16 cellular contexts compared by ENCODE assay signal in the genomic region with DNA sequence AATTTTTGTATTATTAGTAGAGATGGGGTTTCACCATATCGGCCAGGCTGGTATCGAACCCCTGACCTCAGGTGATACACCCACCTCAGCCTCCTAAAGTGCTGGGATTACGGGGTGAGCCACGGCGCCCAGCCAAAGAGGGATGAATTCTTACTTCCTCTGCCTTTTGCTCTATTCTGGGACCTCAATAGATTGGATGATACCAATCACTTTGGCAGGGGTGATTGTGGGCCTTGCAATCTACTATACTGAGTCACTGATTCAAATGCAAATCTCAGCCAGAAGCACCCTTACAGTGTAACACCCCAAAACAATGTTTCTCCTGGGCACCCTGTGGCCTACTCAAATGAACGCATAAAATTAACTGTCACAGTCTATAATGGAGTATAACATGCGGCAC.
DNase-seq lines count a peak whose midpoint lies in the region; ATAC-seq and TF ChIP-seq lines count a peak whose summit lies in the region.
"Had no signal": no experiment of that assay in that cellular context is flagged by ENCODE, and none has a peak within 500 bp of the region (broad histone marks: within the 10 kb centered on the region; RNA-seq: fewer than 3 reads in every experiment).

No MANE protein-coding gene starts in this region.

- H3K9me3 Mint-ChIP-seq in WTC11, result peaks cover 27% of the 10 kb centered on the region

- POLR2A ChIA-PET in WTC11 (lab: Charles Lee), result no interaction called here

- H3K36me3 ChIP-seq in H7 (replicated peaks; ENCODE audit: control insufficient read depth, insufficient read depth, low read length) (no peaks in the 10 kb centered on the region), aorta (ENCODE audit: control insufficient read depth in 1 of 2, insufficient read depth in 2 of 2, low read length in 1 of 2) (no peaks in the 10 kb centered on the region)
- H3K36me3 ChIP-seq: BLaER1 treated with 17β-estradiol and CSF1 and Interleukin-3, amounts not matched to agents 10 nM and 100 nM had no signal

- WGBS in aorta, 2 donors, result 95% methylated on average over 7 of the region's 7 CpGs

- no peaks in the 10 kb centered on the region for H3K4me1 ChIP-seq in aorta (ENCODE audit: control insufficient read depth in 1 of 2, insufficient read depth in 2 of 2, low read length in 2 of 2)

- H3K27ac ChIP-seq in aorta (ENCODE audit: low read depth in 1 of 2, low read length in 2 of 2), result no peak overlapping the region
- H3K27ac ChIP-seq: BLaER1 treated with 17β-estradiol and CSF1 and Interleukin-3, amounts not matched to agents 10 nM and 100 nM had no signal

- H3K27me3 ChIP-seq in H7 (ENCODE audit: control insufficient read depth, insufficient read depth, low read length) (no peaks in the 10 kb centered on the region), aorta (ENCODE audit: control insufficient read depth in 1 of 2, insufficient read depth in 2 of 2, low read length in 1 of 2) (no peaks in the 10 kb centered on the region)
- H3K27me3 ChIP-seq: BLaER1 treated with 17β-estradiol and CSF1 and Interleukin-3, amounts not matched to agents 10 nM and 100 nM had no signal

- no peak overlapping the region for H3K4me3 Mint-ChIP-seq in WTC11
- H3K4me3 Mint-ChIP-seq: B cell; CD8-positive, alpha-beta T cell; HFFc6 had no signal

- CTCF ChIA-PET in WTC11 (lab: Charles Lee), result no interaction called here

- peak overlapping the region; percentile 75; the same call in 1 of the 2 replicates for H3K27ac Mint-ChIP-seq in WTC11
- H3K27ac Mint-ChIP-seq: B cell; CD8-positive, alpha-beta T cell; HFFc6 had no signal

- DNase-seq in H7 (peak; percentile 12), WTC11 (ENCODE audit: low spot score) (peak; percentile 12), iPS DF 4.7 (ENCODE audit: extremely low read depth, low spot score) (peak; percentile 9), aorta (no peak), omental fat pad (ENCODE audit: low spot score) (no peak)
- DNase-seq in activated CD8-positive, alpha-beta memory T cell treated with anti-CD3 and anti-CD28 coated beads for 24 hours, result no peak
- DNase-seq: Calu3; CD8-positive, alpha-beta T cell; DMS79 treated with DMSO at 0.1 percent for 48 hours; GF-D8; HFFc6; IMR-90 had no signal

- peak; percentile 98 for ATAC-seq in WTC11
- ATAC-seq in aorta (ENCODE audit: low FRiP score), result peak; percentile 22
- no peak for ATAC-seq in omental fat pad (ENCODE audit: low FRiP score)
- no peak for ATAC-seq in SK-N-SH treated with all-trans-retinoic acid at 6 μM for 48 hours
- ATAC-seq: CD8-positive, alpha-beta T cell; HCT116 had no signal

- intact Hi-C loops in aorta (cut with DNase I), result no loop called here

- peaks cover 2% of the 10 kb centered on the region for H3K9me3 ChIP-seq in aorta (ENCODE audit: control insufficient read depth, low read length)
- H3K9me3 ChIP-seq: BLaER1 treated with 17β-estradiol and CSF1 and Interleukin-3, amounts not matched to agents 10 nM and 100 nM had no signal

- no peaks in the 10 kb centered on the region for H3K27me3 Mint-ChIP-seq in WTC11 (ENCODE audit: low read depth)
- H3K27me3 Mint-ChIP-seq: B cell had no signal

- H3K4me3 ChIP-seq in H7 (ENCODE audit: insufficient read depth, low read depth, low read length), result no peak overlapping the region
- no peak overlapping the region for H3K4me3 ChIP-seq in aorta (ENCODE audit: low read length in 2 of 2)
- H3K4me3 ChIP-seq: BLaER1 treated with 17β-estradiol and CSF1 and Interleukin-3, amounts not matched to agents 10 nM and 100 nM had no signal

- H3K4me1 Mint-ChIP-seq in WTC11, result peaks cover 22% of the 10 kb centered on the region
- H3K4me1 Mint-ChIP-seq: B cell had no signal

- no peak for TF ChIP-seq CTCF in WTC11 (IDR thresholded peaks at IDR 0.05)
- TF ChIP-seq CTCF in omental fat pad (IDR thresholded peaks at IDR 0.05), result no peak

- peaks cover 8% of the 10 kb centered on the region; the same call in 1 of the 2 replicates for H3K36me3 Mint-ChIP-seq in WTC11
- H3K36me3 Mint-ChIP-seq: CD8-positive, alpha-beta T cell had no signal

TF ChIP-seq in WTC11, 78 proteins besides CTCF, POLR2A, EP300 and RAD21:
- TF ChIP-seq RORB (CRISPR knock-in tag; IDR thresholded peaks at IDR 0.05), result no peak
- TF ChIP-seq TEAD4 (CRISPR knock-in tag; IDR thresholded peaks at IDR 0.05), result no peak
- TF ChIP-seq, protein P1, sequence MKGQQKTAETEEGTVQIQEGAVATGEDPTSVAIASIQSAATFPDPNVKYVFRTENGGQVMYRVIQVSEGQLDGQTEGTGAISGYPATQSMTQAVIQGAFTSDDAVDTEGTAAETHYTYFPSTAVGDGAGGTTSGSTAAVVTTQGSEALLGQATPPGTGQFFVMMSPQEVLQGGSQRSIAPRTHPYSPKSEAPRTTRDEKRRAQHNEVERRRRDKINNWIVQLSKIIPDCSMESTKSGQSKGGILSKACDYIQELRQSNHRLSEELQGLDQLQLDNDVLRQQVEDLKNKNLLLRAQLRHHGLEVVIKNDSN (CRISPR knock-in tag; IDR thresholded peaks at IDR 0.05), result no peak

TF ChIP-seq in SK-N-SH treated with all-trans-retinoic acid at 6 μM for 48 hours, 23 proteins besides CTCF, POLR2A, EP300 and RAD21 (continues in another document):
- TF ChIP-seq ZNF8 (CRISPR knock-in tag; IDR thresholded peaks at IDR 0.05) (no peak), ZNF70 (CRISPR knock-in tag; IDR thresholded peaks at IDR 0.05) (no peak), ZNF565 (CRISPR knock-in tag; conservative IDR thresholded peaks at IDR 0.05; ENCODE audit: low read depth) (no peak), PPARA (CRISPR knock-in tag; IDR thresholded peaks at IDR 0.05; ENCODE audit: borderline replicate concordance) (no peak), ZC3H10 (CRISPR knock-in tag; IDR thresholded peaks at IDR 0.05) (no peak), TCF4 (CRISPR knock-in tag; IDR thresholded peaks at IDR 0.05; ENCODE audit: borderline replicate concordance) (no peak), CSRNP3 (CRISPR knock-in tag; IDR thresholded peaks at IDR 0.05) (no peak), SNAI2 (CRISPR knock-in tag; IDR thresholded peaks at IDR 0.05) (no peak), ARNTL (CRISPR knock-in tag; IDR thresholded peaks at IDR 0.05; ENCODE audit: borderline replicate concordance, low read depth) (no peak), POU6F1 (CRISPR knock-in tag; IDR thresholded peaks at IDR 0.05; ENCODE audit: borderline replicate concordance, low read depth) (no peak), RARB (CRISPR knock-in tag; IDR thresholded peaks at IDR 0.05) (no peak), OSR1 (CRISPR knock-in tag; IDR thresholded peaks at IDR 0.05) (no peak), CREB5 (CRISPR knock-in tag; IDR thresholded peaks at IDR 0.05; ENCODE audit: low read depth) (no peak)

Comparison
In these comparisons a context has a peak if more than half of its experiments do, and no peak if none do; other contexts are left out.
1. DNase-seq: peak in H7 (single experiment), WTC11 (single experiment) and iPS DF 4.7 (single experiment); none in aorta (0 of 2), activated CD8-positive, alpha-beta memory T cell treated with anti-CD3 and anti-CD28 coated beads for 24 hours (single experiment) and omental fat pad (single experiment).
2. ATAC-seq: peak in WTC11 (single experiment) and aorta (single experiment); none in omental fat pad (single experiment) and SK-N-SH treated with all-trans-retinoic acid at 6 μM for 48 hours (single experiment).